ENCODE assay signal across 1 cellular context in the genomic region with DNA sequence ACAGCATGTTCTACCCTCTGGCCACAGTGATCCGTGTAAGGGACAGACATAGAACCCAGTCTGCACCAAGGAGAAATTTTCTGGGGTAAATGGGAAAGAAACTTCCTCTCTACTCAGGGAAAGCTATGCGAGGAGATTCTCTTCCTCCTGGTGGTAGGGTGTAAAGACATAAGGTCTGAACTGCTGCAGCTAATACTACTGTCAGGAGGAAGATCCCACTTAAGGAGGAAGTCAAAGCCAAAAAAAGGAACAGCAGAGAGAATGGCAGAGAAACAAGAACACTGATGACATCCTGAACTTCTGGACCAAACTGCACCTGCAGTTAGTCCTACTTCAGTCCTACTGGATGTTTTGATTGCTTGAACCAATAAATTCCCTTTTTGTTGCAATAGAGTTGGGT.
TF ChIP-seq lines count a peak whose summit lies in the region.

No MANE protein-coding gene starts in this region.

TF ChIP-seq in HepG2, 621 proteins besides CTCF, POLR2A, EP300 and RAD21:
- TF ChIP-seq ZNF766 (CRISPR knock-in tag; IDR thresholded peaks at IDR 0.05; ENCODE audit: borderline replicate concordance) (no peak), MED13 (CRISPR knock-in tag; IDR thresholded peaks at IDR 0.05) (no peak), ZNF264 (CRISPR knock-in tag; IDR thresholded peaks at IDR 0.05) (no peak), ZNF558 (CRISPR knock-in tag; IDR thresholded peaks at IDR 0.05; ENCODE audit: borderline replicate concordance) (no peak), ZSCAN31 (CRISPR knock-in tag; IDR thresholded peaks at IDR 0.05; ENCODE audit: low read depth) (no peak), DPF2 (CRISPR knock-in tag; IDR thresholded peaks at IDR 0.05; ENCODE audit: borderline replicate concordance, low read depth) (no peak), REXO4 (CRISPR knock-in tag; IDR thresholded peaks at IDR 0.05; ENCODE audit: borderline replicate concordance) (no peak), NFE2 (CRISPR knock-in tag; IDR thresholded peaks at IDR 0.05) (no peak), JARID2 (CRISPR knock-in tag; IDR thresholded peaks at IDR 0.05; ENCODE audit: insufficient replicate concordance) (no peak), ZNF30 (CRISPR knock-in tag; IDR thresholded peaks at IDR 0.05) (no peak), ZNF737 (CRISPR knock-in tag; IDR thresholded peaks at IDR 0.05; ENCODE audit: borderline replicate concordance) (no peak), NFYB (CRISPR knock-in tag; IDR thresholded peaks at IDR 0.05) (no peak), FOXK1 (CRISPR knock-in tag; IDR thresholded peaks at IDR 0.05; ENCODE audit: borderline replicate concordance, low read depth) (no peak)
- TF ChIP-seq, protein P1, sequence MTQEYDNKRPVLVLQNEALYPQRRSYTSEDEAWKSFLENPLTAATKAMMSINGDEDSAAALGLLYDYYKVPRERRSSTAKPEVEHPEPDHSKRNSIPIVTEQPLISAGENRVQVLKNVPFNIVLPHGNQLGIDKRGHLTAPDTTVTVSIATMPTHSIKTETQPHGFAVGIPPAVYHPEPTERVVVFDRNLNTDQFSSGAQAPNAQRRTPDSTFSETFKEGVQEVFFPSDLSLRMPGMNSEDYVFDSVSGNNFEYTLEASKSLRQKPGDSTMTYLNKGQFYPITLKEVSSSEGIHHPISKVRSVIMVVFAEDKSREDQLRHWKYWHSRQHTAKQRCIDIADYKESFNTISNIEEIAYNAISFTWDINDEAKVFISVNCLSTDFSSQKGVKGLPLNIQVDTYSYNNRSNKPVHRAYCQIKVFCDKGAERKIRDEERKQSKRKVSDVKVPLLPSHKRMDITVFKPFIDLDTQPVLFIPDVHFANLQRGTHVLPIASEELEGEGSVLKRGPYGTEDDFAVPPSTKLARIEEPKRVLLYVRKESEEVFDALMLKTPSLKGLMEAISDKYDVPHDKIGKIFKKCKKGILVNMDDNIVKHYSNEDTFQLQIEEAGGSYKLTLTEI (CRISPR knock-in tag; conservative IDR thresholded peaks at IDR 0.05): no peak
- TF ChIP-seq, protein P2, sequence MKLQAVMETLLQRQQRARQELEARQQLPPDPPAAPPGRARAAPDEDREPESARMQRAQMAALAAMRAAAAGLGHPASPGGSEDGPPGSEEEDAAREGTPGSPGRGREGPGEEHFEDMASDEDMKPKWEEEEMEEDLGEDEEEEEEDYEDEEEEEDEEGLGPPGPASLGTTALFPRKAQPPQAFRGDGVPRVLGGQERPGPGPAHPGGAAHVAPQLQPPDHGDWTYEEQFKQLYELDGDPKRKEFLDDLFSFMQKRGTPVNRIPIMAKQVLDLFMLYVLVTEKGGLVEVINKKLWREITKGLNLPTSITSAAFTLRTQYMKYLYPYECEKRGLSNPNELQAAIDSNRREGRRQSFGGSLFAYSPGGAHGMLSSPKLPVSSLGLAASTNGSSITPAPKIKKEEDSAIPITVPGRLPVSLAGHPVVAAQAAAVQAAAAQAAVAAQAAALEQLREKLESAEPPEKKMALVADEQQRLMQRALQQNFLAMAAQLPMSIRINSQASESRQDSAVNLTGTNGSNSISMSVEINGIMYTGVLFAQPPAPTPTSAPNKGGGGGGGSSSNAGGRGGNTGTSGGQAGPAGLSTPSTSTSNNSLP (IDR thresholded peaks at IDR 0.05; ENCODE audit: low read depth, low read length): no peak
- TF ChIP-seq, protein P3, sequence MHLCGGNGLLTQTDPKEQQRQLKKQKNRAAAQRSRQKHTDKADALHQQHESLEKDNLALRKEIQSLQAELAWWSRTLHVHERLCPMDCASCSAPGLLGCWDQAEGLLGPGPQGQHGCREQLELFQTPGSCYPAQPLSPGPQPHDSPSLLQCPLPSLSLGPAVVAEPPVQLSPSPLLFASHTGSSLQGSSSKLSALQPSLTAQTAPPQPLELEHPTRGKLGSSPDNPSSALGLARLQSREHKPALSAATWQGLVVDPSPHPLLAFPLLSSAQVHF (CRISPR knock-in tag; IDR thresholded peaks at IDR 0.05): no peak
- TF ChIP-seq, protein P4, sequence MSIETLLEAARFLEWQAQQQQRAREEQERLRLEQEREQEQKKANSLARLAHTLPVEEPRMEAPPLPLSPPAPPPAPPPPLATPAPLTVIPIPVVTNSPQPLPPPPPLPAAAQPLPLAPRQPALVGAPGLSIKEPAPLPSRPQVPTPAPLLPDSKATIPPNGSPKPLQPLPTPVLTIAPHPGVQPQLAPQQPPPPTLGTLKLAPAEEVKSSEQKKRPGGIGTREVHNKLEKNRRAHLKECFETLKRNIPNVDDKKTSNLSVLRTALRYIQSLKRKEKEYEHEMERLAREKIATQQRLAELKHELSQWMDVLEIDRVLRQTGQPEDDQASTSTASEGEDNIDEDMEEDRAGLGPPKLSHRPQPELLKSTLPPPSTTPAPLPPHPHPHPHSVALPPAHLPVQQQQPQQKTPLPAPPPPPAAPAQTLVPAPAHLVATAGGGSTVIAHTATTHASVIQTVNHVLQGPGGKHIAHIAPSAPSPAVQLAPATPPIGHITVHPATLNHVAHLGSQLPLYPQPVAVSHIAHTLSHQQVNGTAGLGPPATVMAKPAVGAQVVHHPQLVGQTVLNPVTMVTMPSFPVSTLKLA (IDR thresholded peaks at IDR 0.05): no peak
- TF ChIP-seq, protein P5, sequence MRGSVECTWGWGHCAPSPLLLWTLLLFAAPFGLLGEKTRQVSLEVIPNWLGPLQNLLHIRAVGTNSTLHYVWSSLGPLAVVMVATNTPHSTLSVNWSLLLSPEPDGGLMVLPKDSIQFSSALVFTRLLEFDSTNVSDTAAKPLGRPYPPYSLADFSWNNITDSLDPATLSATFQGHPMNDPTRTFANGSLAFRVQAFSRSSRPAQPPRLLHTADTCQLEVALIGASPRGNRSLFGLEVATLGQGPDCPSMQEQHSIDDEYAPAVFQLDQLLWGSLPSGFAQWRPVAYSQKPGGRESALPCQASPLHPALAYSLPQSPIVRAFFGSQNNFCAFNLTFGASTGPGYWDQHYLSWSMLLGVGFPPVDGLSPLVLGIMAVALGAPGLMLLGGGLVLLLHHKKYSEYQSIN (CRISPR knock-in tag; IDR thresholded peaks at IDR 0.05; ENCODE audit: borderline replicate concordance): no peak
- TF ChIP-seq, protein P6, sequence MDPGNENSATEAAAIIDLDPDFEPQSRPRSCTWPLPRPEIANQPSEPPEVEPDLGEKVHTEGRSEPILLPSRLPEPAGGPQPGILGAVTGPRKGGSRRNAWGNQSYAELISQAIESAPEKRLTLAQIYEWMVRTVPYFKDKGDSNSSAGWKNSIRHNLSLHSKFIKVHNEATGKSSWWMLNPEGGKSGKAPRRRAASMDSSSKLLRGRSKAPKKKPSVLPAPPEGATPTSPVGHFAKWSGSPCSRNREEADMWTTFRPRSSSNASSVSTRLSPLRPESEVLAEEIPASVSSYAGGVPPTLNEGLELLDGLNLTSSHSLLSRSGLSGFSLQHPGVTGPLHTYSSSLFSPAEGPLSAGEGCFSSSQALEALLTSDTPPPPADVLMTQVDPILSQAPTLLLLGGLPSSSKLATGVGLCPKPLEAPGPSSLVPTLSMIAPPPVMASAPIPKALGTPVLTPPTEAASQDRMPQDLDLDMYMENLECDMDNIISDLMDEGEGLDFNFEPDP (CRISPR knock-in tag; conservative IDR thresholded peaks at IDR 0.05): no peak
TF ChIP-seq in HepG2: peak in this region for 0.
